In genomic region chr17:37239690-37240344, GRCh38 we compare ENCODE assay signal across 8 cellular contexts.
DNase-seq lines count a peak whose midpoint lies in the region; ATAC-seq and TF ChIP-seq lines count a peak whose summit lies in the region.

No MANE protein-coding gene starts in this region.

- H3K9me3 ChIP-seq in left ventricle myocardium inferior (replicated peaks), result no peaks in the 10 kb centered on the region
- no peaks in the 10 kb centered on the region for H3K9me3 ChIP-seq in thoracic aorta

- H3K27ac ChIP-seq in VCaP, result peak overlapping the region; percentile 1; the same call in 1 of the 2 replicates
- H3K27ac ChIP-seq in left ventricle myocardium inferior (replicated peaks), result no peak overlapping the region
- H3K27ac ChIP-seq in thoracic aorta, result no peak overlapping the region

- no peak for ATAC-seq in thoracic aorta (ENCODE audit: insufficient number of reproducible peaks, low FRiP score, low read depth)
- ATAC-seq in HG03439 (IDR thresholded peaks at IDR 0.05; ENCODE audit: unreplicated experiment), result no peak

- H3K36me3 ChIP-seq in left ventricle myocardium inferior (peaks cover 63% of the 10 kb centered on the region), thoracic aorta (peaks cover 18% of the 10 kb centered on the region)

- H3K4me3 ChIP-seq in HFF-Myc (replicated peaks; ENCODE audit: low read depth, low read length), result no peak overlapping the region
- H3K4me3 ChIP-seq in left ventricle myocardium inferior, result no peak overlapping the region
- H3K4me3 ChIP-seq in thoracic aorta, result no peak overlapping the region

- H3K4me1 ChIP-seq in left ventricle myocardium inferior (peaks cover 8% of the 10 kb centered on the region), thoracic aorta (ENCODE audit: control insufficient read depth in 1 of 2, low read depth in 2 of 2) (no peaks in the 10 kb centered on the region)

- intact Hi-C loops in left ventricle myocardium inferior (cut with micrococcal nuclease), result no loop called here

- DNase-seq in Ammon's horn (ENCODE audit: low spot score) (peak; percentile 18), HFF-Myc (ENCODE audit: extremely low read depth, low read depth) (no peak), left ventricle myocardium inferior (no peak), thoracic aorta (ENCODE audit: low spot score) (no peak), NCI-H2029 treated with DMSO at 0.1 percent for 48 hours (lab: John Stamatoyannopoulos, UW) (no peak)
- no peak for DNase-seq in activated CD8-positive, alpha-beta memory T cell treated with anti-CD3 and anti-CD28 coated beads, Interleukin-2, amount 50 U/mL, for 4 hours

- H3K27me3 ChIP-seq in left ventricle myocardium inferior (ENCODE audit: low read depth) (no peaks in the 10 kb centered on the region), thoracic aorta (replicated peaks; ENCODE audit: insufficient read depth) (no peaks in the 10 kb centered on the region)

- peak; percentile 52 for TF ChIP-seq CTCF in HFF-Myc (IDR thresholded peaks at IDR 0.05; ENCODE audit: low read depth, low read length, missing control alignments)
- TF ChIP-seq CTCF in VCaP (conservative IDR thresholded peaks at IDR 0.05), result peak; percentile 91
- peak; percentile 68 for TF ChIP-seq CTCF in left ventricle myocardium inferior (IDR thresholded peaks at IDR 0.05; ENCODE audit: borderline replicate concordance)
- peak; percentile 32 for TF ChIP-seq CTCF in thoracic aorta (IDR thresholded peaks at IDR 0.05)

Comparison
In these comparisons a context has a peak if more than half of its experiments do, and no peak if none do; other contexts are left out.
1. CTCF ChIP-seq: peak in every context shown above with its lines; median percentile 91 in VCaP; 68 in left ventricle myocardium inferior; 52 in HFF-Myc; 32 in thoracic aorta.